Comparison of ENCODE assay signal across 8 cellular contexts in genomic region chr10:79148452-79149344, GRCh38.
DNase-seq lines count a peak whose midpoint lies in the region; ATAC-seq and TF ChIP-seq lines count a peak whose summit lies in the region.

No MANE protein-coding gene starts in this region.

- H3K27me3 ChIP-seq in mesendoderm (ENCODE audit: insufficient read depth, low read length, poor library complexity) (no peaks in the 10 kb centered on the region), upper lobe of left lung (no peaks in the 10 kb centered on the region)

- H3K79me2 ChIP-seq in mesendoderm (ENCODE audit: control insufficient read depth, insufficient read depth, low read length): peaks cover 5% of the 10 kb centered on the region

- H3K23ac ChIP-seq in mesendoderm (ENCODE audit: low read length): no peak overlapping the region

- H3K9me3 ChIP-seq in upper lobe of left lung: no peaks in the 10 kb centered on the region

- H3K9ac ChIP-seq in mesendoderm (ENCODE audit: low read length): no peak overlapping the region

- ATAC-seq in upper lobe of left lung (ENCODE audit: low FRiP score in 2 of 2) (peak; percentile 0 to 18), HG02678 (IDR thresholded peaks at IDR 0.05; ENCODE audit: unreplicated experiment) (no peak)

- H4K8ac ChIP-seq in mesendoderm (ENCODE audit: low read depth, low read length): no peak overlapping the region

- H3K18ac ChIP-seq in mesendoderm (ENCODE audit: low read length): no peak overlapping the region

- peak overlapping the region; percentile 81 to 91 for H3K27ac ChIP-seq in coronary artery
- H3K27ac ChIP-seq in mesendoderm (ENCODE audit: low read depth, low read length): no peak overlapping the region
- H3K27ac ChIP-seq in upper lobe of left lung: peak overlapping the region; percentile 92 to 96 (median 94)

- no peak overlapping the region for H2BK5ac ChIP-seq in mesendoderm (ENCODE audit: low read length)

- TF ChIP-seq CTCF in coronary artery (IDR thresholded peaks at IDR 0.05) (no peak), upper lobe of left lung (IDR thresholded peaks at IDR 0.05) (no peak)

- DNase-seq in activated CD8-positive, alpha-beta memory T cell treated with anti-CD3 and anti-CD28 coated beads for 24 hours: peak; percentile 60
- DNase-seq in activated CD8-positive, alpha-beta memory T cell treated with anti-CD3 and anti-CD28 coated beads, Interleukin-2, amount 50 U/mL, for 4 hours: no peak
- DNase-seq in coronary artery (ENCODE audit: low spot score): no peak
- no peak for DNase-seq in mesendoderm
- peak in 1 of 2 donors; percentile 82 for DNase-seq in upper lobe of left lung
- DNase-seq in cortex of kidney (lab: John Stamatoyannopoulos, UW): no peak
- DNase-seq in HK-2 (ENCODE audit: unreplicated experiment): no peak

- TF ChIP-seq EP300 in upper lobe of left lung (IDR thresholded peaks at IDR 0.05): peak; percentile 57 to 90 (median 80)

- H4K5ac ChIP-seq in mesendoderm (ENCODE audit: low read length): no peak overlapping the region

- no peak overlapping the region for H3K4ac ChIP-seq in mesendoderm (ENCODE audit: low read depth, low read length)

- H3K36me3 ChIP-seq in mesendoderm (ENCODE audit: control insufficient read depth, insufficient read depth, low read length): no peaks in the 10 kb centered on the region
- H3K36me3 ChIP-seq in upper lobe of left lung: no peaks in the 10 kb centered on the region

- H2BK15ac ChIP-seq in mesendoderm (replicated peaks; ENCODE audit: low read depth): no peak overlapping the region

- H2AK5ac ChIP-seq in mesendoderm (ENCODE audit: low read length): no peak overlapping the region

- H3K4me3 ChIP-seq in coronary artery: peak overlapping the region; percentile 10
- H3K4me3 ChIP-seq in mesendoderm (ENCODE audit: low read length): no peak overlapping the region
- no peak overlapping the region for H3K4me3 ChIP-seq in upper lobe of left lung

- TF ChIP-seq POLR2A in upper lobe of left lung (IDR thresholded peaks at IDR 0.05): peak in 2 of 4 donors; percentile 34 to 66

- H3K4me1 ChIP-seq in mesendoderm (ENCODE audit: control insufficient read depth, low read depth, low read length) (peaks cover 12% of the 10 kb centered on the region), upper lobe of left lung (peaks cover 89 to 100% (median 94%) of the 10 kb centered on the region in 4 donors)

- H3K56ac ChIP-seq in mesendoderm (ENCODE audit: low read length): peak overlapping the region; percentile 4

- H3K79me1 ChIP-seq in mesendoderm (ENCODE audit: low read length): peaks cover 15% of the 10 kb centered on the region

- WGBS in mesendoderm (ENCODE audit: extremely low coverage, insufficient coverage, low lambda C conversion rate): no CpG with 5 or more reads among the region's 16 CpGs
- WGBS in upper lobe of left lung, 2 donors: 36 to 48% methylated on average over 16 of the region's 16 CpGs

- no peak overlapping the region for H2BK120ac ChIP-seq in mesendoderm (ENCODE audit: low read depth, low read length)

- H3K4me2 ChIP-seq in mesendoderm (ENCODE audit: low read length): no peak overlapping the region
